9 cellular contexts compared by ENCODE assay signal in genomic region chr22:25172153-25172552, GRCh38. TPM values are rescaled to one million over a fixed set of nuclear protein-coding genes. Genes with fewer than 3 reads are reported as not detected.
DNase-seq lines count a peak whose midpoint lies in the region; ATAC-seq, FAIRE-seq and TF ChIP-seq lines count a peak whose summit lies in the region.
"Had no signal": no experiment of that assay in that cellular context is flagged by ENCODE, and none has a peak within 500 bp of the region (broad histone marks: within the 10 kb centered on the region; RNA-seq: fewer than 3 reads in every experiment).

No MANE protein-coding gene starts in this region.

- H3K27ac Mint-ChIP-seq in activated T-cell treated with anti-CD3 and anti-CD28 coated beads, Interleukin-2, amount 50 U/mL, for 72 hours, result no peak overlapping the region

- H3K4me1 ChIP-seq in left lung, result no peaks in the 10 kb centered on the region

- H3K4me1 Mint-ChIP-seq in activated T-cell treated with anti-CD3 and anti-CD28 coated beads, Interleukin-2, amount 50 U/mL, for 72 hours (ENCODE audit: low read depth), result no peaks in the 10 kb centered on the region

- no peak overlapping the region for H3K4me3 Mint-ChIP-seq in activated T-cell treated with anti-CD3 and anti-CD28 coated beads, Interleukin-2, amount 50 U/mL, for 72 hours

- no peaks in the 10 kb centered on the region for H3K9me3 Mint-ChIP-seq in activated T-cell treated with anti-CD3 and anti-CD28 coated beads, Interleukin-2, amount 50 U/mL, for 72 hours

- no peaks in the 10 kb centered on the region for H3K9me3 ChIP-seq in left lung

- H3K27me3 Mint-ChIP-seq in activated T-cell treated with anti-CD3 and anti-CD28 coated beads, Interleukin-2, amount 50 U/mL, for 72 hours (ENCODE audit: low read depth), result no peaks in the 10 kb centered on the region

- no peaks in the 10 kb centered on the region for H3K36me3 Mint-ChIP-seq in activated T-cell treated with anti-CD3 and anti-CD28 coated beads, Interleukin-2, amount 50 U/mL, for 72 hours (ENCODE audit: insufficient read depth in 2 of 2)

- no peaks in the 10 kb centered on the region for H3K27me3 ChIP-seq in left lung

- peaks cover 0 to 39% of the 10 kb centered on the region in 2 donors for H3K36me3 ChIP-seq in left lung

- TF ChIP-seq CTCF in left lung (IDR thresholded peaks at IDR 0.05), result peak; percentile 26 to 44

- peak; percentile 97 for FAIRE-seq in urothelium cell line (lab: Jason Lieb, UNC)

- no peak for DNase-seq in Right ventricle myocardium inferior (ENCODE audit: missing footprints)
- no peak for DNase-seq in cardiac septum (ENCODE audit: low spot score)
- DNase-seq in activated T-cell treated with anti-CD3 and anti-CD28 coated beads, Interleukin-2, amount 50 U/mL, for 72 hours, result peak; percentile 28 to 39
- no peak for DNase-seq in left lung
- DNase-seq in urothelium cell line (ENCODE audit: low spot score), result peak; percentile 51

- no peak overlapping the region for H3K4me3 ChIP-seq in left lung

- no peak overlapping the region for H3K27ac ChIP-seq in left lung

- ATAC-seq in Right ventricle myocardium inferior (peak; percentile 54), left lung (peak; percentile 60), HG02973 (IDR thresholded peaks at IDR 0.05; ENCODE audit: unreplicated experiment) (no peak), HG03439 (IDR thresholded peaks at IDR 0.05; ENCODE audit: unreplicated experiment) (no peak), GM19463 (IDR thresholded peaks at IDR 0.05; ENCODE audit: unreplicated experiment) (no peak)
- peak in 1 of 2 donors; percentile 43 for ATAC-seq in activated T-cell treated with anti-CD3 and anti-CD28 coated beads, Interleukin-2, amount 50 U/mL, for 72 hours (replicated peaks in 1 of 2)

- intact Hi-C loops in Right ventricle myocardium inferior (cut with DNase I), result loop anchor here (1.0 kb wide), 2 partner anchors 61 to 91 kb away; no protein-coding TSS in a partner anchor
- intact Hi-C loops in cardiac septum (cut with DNase I), result loop anchor here (5.0 to 10.0 kb wide), 2 partner anchors 60 to 87 kb away; no protein-coding TSS in a partner anchor
- intact Hi-C loops in left lung (cut with DNase I), result no loop called here

RNA-seq across cellular contexts. Expression of gene CRYBB3, which starts 27.5 kb away (rescaled TPM):
- not detected for total RNA-seq in Right ventricle myocardium inferior
- not detected for total RNA-seq in cardiac septum
- under 1 TPM; 0.30 to 0.77 TPM for total RNA-seq in activated T-cell treated with anti-CD3 and anti-CD28 coated beads, Interleukin-2, amount 50 U/mL, for 72 hours
- total RNA-seq in left lung, result under 1 TPM in 1 of 2 donors, not detected in 1; 0.58 TPM

RNA-seq across cellular contexts. Expression of gene CRYBB2, which starts 47.3 kb away (rescaled TPM):
- total RNA-seq in Right ventricle myocardium inferior (not detected), cardiac septum (not detected), left lung (not detected)
- total RNA-seq in activated T-cell treated with anti-CD3 and anti-CD28 coated beads, Interleukin-2, amount 50 U/mL, for 72 hours, result under 1 TPM in 1 of 2 donors, not detected in 1; 0.51 TPM
- total RNA-seq: T-helper 2 cell treated with Interferon-gamma antibody and Interleukin-4, amounts not matched to agents 100 ng/mL and 5 ng/mL, for 36 hours had no signal

Comparison
In these comparisons a context has a peak if more than half of its experiments do, and no peak if none do; other contexts are left out.
1. ATAC-seq: peak in Right ventricle myocardium inferior (single experiment) and left lung (single experiment); none in HG02973 (single experiment), HG03439 (single experiment) and GM19463 (single experiment).
2. DNase-seq: peak in activated T-cell treated with anti-CD3 and anti-CD28 coated beads, Interleukin-2, amount 50 U/mL, for 72 hours (2 of 2) and urothelium cell line (single experiment); none in Right ventricle myocardium inferior (single experiment), cardiac septum (single experiment) and left lung (0 of 2).
3. intact Hi-C loops: an anchor here in Right ventricle myocardium inferior (1.0 kb wide) and cardiac septum (5.0 to 10.0 kb wide); none called in left lung.